In the genomic region with DNA sequence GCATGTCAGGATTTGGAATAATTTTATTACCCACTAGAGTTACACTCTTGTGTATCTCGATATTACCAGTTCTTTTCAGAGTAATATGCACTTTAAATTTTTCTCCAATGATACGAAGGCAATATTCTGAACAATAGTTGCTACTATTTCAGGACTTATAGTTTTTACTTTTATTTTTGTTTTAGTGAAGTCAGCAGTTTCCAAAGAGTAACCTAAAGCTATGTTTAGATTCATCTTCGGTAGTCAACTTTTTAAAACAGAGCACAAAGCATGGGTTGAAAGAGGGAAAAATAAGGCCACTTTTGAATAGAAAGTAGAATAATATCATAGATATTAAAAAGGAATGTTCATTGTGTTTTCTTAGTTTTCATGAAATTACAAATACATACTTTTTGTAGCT, we compare ENCODE assay signal across 18 cellular contexts.
"Had no signal": no experiment of that assay in that cellular context is flagged by ENCODE, and none has a peak within 500 bp of the region (broad histone marks: within the 10 kb centered on the region; RNA-seq: fewer than 3 reads in every experiment).

No MANE protein-coding gene starts in this region.

- H3K4me3 ChIP-seq: SJSA1, SK-N-MC had no signal

- DNase-seq: KG1, NCI-H1092, NCI-H1105 treated with DMSO at 0.1 percent for 48 hours, NCI-H1417 treated with DMSO at 0.1 percent for 48 hours, NCI-H146, NCI-H1694 treated with DMSO at 0.1 percent for 48 hours, NCI-H1930, NCI-H2081, NCI-H2107, NCI-H2227 treated with DMSO at 0.1 percent for 48 hours, NCI-H526 treated with DMSO at 0.1 percent for 48 hours, NCI-H748 treated with DMSO at 0.1 percent for 48 hours, Right ventricle myocardium superior, RPMI8226, SIG-M5 had no signal

- FAIRE-seq: RCC 7860 had no signal

- H3K27ac ChIP-seq: SJSA1, SK-N-MC had no signal

- H3K9me3 ChIP-seq: SJSA1 had no signal

- H3K27me3 ChIP-seq: SJSA1 had no signal

- H3K4me1 ChIP-seq: SJSA1 had no signal

- H3K36me3 ChIP-seq: SJSA1 had no signal
